17 cellular contexts compared by ENCODE assay signal in the genomic region with DNA sequence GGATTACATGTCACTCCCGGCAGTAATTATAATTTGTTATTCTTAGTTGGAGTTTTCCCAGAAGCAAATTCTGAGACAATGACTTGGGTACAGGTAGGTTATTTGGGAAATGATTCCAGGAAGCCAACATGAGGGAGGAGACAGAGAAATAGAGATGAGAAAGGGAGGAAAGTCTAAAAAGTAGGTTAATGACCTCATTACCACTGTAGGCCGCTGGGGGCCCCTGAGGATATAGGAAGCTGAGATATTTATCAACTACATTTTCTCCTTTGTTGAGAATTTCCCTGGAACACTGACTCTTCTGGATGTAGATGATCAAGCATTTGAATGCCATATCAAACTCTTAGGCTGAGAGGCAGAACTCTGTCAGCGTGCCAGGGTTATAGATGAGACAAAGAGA.
DNase-seq lines count a peak whose midpoint lies in the region; TF ChIP-seq lines count a peak whose summit lies in the region.
"Had no signal": no experiment of that assay in that cellular context is flagged by ENCODE, and none has a peak within 500 bp of the region (broad histone marks: within the 10 kb centered on the region; RNA-seq: fewer than 3 reads in every experiment).

No MANE protein-coding gene starts in this region.

- no peak overlapping the region for H3K18ac ChIP-seq in trophoblast cell (ENCODE audit: low read length)

- no peak overlapping the region for H2BK120ac ChIP-seq in trophoblast cell (ENCODE audit: insufficient read depth, low read length, poor library complexity)

- no peak overlapping the region for H2AFZ ChIP-seq in trophoblast cell (ENCODE audit: insufficient read depth, low read length, poor library complexity)
- H2AFZ ChIP-seq: GM23338 had no signal

- H3K36me3 ChIP-seq in GM06990 (ENCODE audit: control insufficient read depth, insufficient read depth, low read length) (no peaks in the 10 kb centered on the region), trophoblast cell (ENCODE audit: control insufficient read depth in 1 of 2, insufficient read depth in 2 of 2, low read length in 2 of 2) (no peaks in the 10 kb centered on the region)
- H3K36me3 ChIP-seq: BLaER1 had no signal

- WGBS in trophoblast cell (ENCODE audit: extremely low coverage, insufficient coverage, insufficient read length), result no CpG with 5 or more reads among the region's 3 CpGs

- no peaks in the 10 kb centered on the region for H3K9me3 Mint-ChIP-seq in HFFc6

- H3K79me1 ChIP-seq in trophoblast cell (ENCODE audit: low read length), result no peaks in the 10 kb centered on the region

- H3K4me2 ChIP-seq in trophoblast cell (ENCODE audit: low read length), result no peak overlapping the region
- H3K4me2 ChIP-seq: BLaER1, GM23338 had no signal

- peaks cover 11% of the 10 kb centered on the region for H3K27me3 Mint-ChIP-seq in HFFc6 (ENCODE audit: insufficient read depth)

- H3K36me3 Mint-ChIP-seq in HFFc6 (ENCODE audit: low read depth), result no peaks in the 10 kb centered on the region
- H3K36me3 Mint-ChIP-seq: CD14-positive monocyte had no signal

- H3K27ac ChIP-seq in C4-2B (no peak overlapping the region), trophoblast cell (ENCODE audit: low read depth, low read length) (no peak overlapping the region)
- H3K27ac ChIP-seq: BLaER1 had no signal

- H3K9ac ChIP-seq in trophoblast cell (ENCODE audit: low read length), result no peak overlapping the region
- H3K9ac ChIP-seq: BLaER1 had no signal

- H2BK12ac ChIP-seq in trophoblast cell (ENCODE audit: low read length), result no peak overlapping the region

- TF ChIP-seq CTCF in C4-2B (conservative IDR thresholded peaks at IDR 0.05) (peak; percentile 15; the same call in 1 of the 2 replicates), GM06990 (IDR thresholded peaks at IDR 0.05; ENCODE audit: insufficient read depth, low read length, poor library complexity, severe bottlenecking) (peak; percentile 15), HFFc6 (IDR thresholded peaks at IDR 0.05) (0 out of 2 replicates have a peak, but pooled peaks have one; percentile 17)

- H3K4me3 ChIP-seq in GM06990 (replicated peaks; ENCODE audit: low read depth, low read length), result no peak overlapping the region
- H3K4me3 ChIP-seq in trophoblast cell (ENCODE audit: low read depth, low read length), result no peak overlapping the region
- H3K4me3 ChIP-seq: BLaER1, GM12878, GM23338 had no signal

- H3K9me3 ChIP-seq in trophoblast cell (ENCODE audit: insufficient read depth, low read depth, low read length), result no peaks in the 10 kb centered on the region

- no peak overlapping the region for H4K91ac ChIP-seq in trophoblast cell (ENCODE audit: low read depth, low read length)

- H3K4me3 Mint-ChIP-seq in HFFc6, result no peak overlapping the region
- H3K4me3 Mint-ChIP-seq: CD14-positive monocyte; CD4-positive, alpha-beta T cell; CD8-positive, alpha-beta memory T cell; GM23338; H9 had no signal

- no peaks in the 10 kb centered on the region for H3K27me3 ChIP-seq in GM06990 (replicated peaks; ENCODE audit: control insufficient read depth, insufficient read depth, low read length)
- H3K27me3 ChIP-seq in trophoblast cell (ENCODE audit: insufficient read depth, low read length), result no peaks in the 10 kb centered on the region
- H3K27me3 ChIP-seq: BLaER1 had no signal

- no peak overlapping the region for H3K23ac ChIP-seq in trophoblast cell (ENCODE audit: low read length)

- H3K14ac ChIP-seq in trophoblast cell (ENCODE audit: low read length), result no peak overlapping the region

- H4K12ac ChIP-seq in trophoblast cell (ENCODE audit: low read depth, low read length), result no peak overlapping the region

- no peak overlapping the region for H2AK5ac ChIP-seq in trophoblast cell (ENCODE audit: low read length)

- H3K27ac Mint-ChIP-seq in HFFc6, result no peak overlapping the region
- H3K27ac Mint-ChIP-seq: CD14-positive monocyte; CD4-positive, alpha-beta T cell; CD8-positive, alpha-beta memory T cell; GM23338; H9 had no signal

- no peaks in the 10 kb centered on the region for H3K79me2 ChIP-seq in trophoblast cell (ENCODE audit: control insufficient read depth, insufficient read depth, low read length, poor library complexity)

- no peak overlapping the region for H4K8ac ChIP-seq in trophoblast cell (ENCODE audit: low read depth, low read length)

- no peaks in the 10 kb centered on the region for H3K4me1 ChIP-seq in trophoblast cell (ENCODE audit: control insufficient read depth in 1 of 2, insufficient read depth in 2 of 2, low read length in 2 of 2)
- H3K4me1 ChIP-seq: BLaER1 had no signal

- DNase-seq in GM06990 (ENCODE audit: extremely low read depth, insufficient read length) (no peak), HFFc6 (no peak), trophoblast cell (peak; percentile 60 to 69), putamen (ENCODE audit: low spot score) (no peak), nucleus accumbens (lab: John Stamatoyannopoulos, UW) (no peak), NK-92 (lab: John Stamatoyannopoulos, UW; ENCODE audit: unreplicated experiment) (no peak)
- DNase-seq: CD4-positive, alpha-beta T cell; CD8-positive, alpha-beta memory T cell; DMS 273 treated with DMSO at 0.1 percent for 48 hours; EL; GDM1; H9 had no signal

- no peaks in the 10 kb centered on the region for H3K4me1 Mint-ChIP-seq in HFFc6 (ENCODE audit: low read depth)
- H3K4me1 Mint-ChIP-seq: CD14-positive monocyte; CD8-positive, alpha-beta memory T cell had no signal

- no peak overlapping the region for H3K4ac ChIP-seq in trophoblast cell (ENCODE audit: low read depth, low read length)

- no peak overlapping the region for H2BK5ac ChIP-seq in trophoblast cell (ENCODE audit: low read depth, low read length, poor library complexity)

Comparison
In these comparisons a context has a peak if more than half of its experiments do, and no peak if none do; other contexts are left out.
1. DNase-seq: peak in trophoblast cell (2 of 2); none in GM06990 (single experiment), HFFc6 (single experiment), putamen (single experiment), nucleus accumbens (0 of 56) and NK-92 (single experiment).
2. Peak in every context shown above with its lines, with median percentiles within 50 percentile points of each other: CTCF ChIP-seq.